In genomic region chr15:45183511-45183910, GRCh38 we compare ENCODE assay signal across 1 cellular context.
TF ChIP-seq lines count a peak whose summit lies in the region.

No MANE protein-coding gene starts in this region.

TF ChIP-seq in HepG2, 621 proteins besides CTCF, POLR2A, EP300 and RAD21:
- no peak for TF ChIP-seq ZNF547 (CRISPR knock-in tag; IDR thresholded peaks at IDR 0.05)
- no peak for TF ChIP-seq MTF1 (CRISPR knock-in tag; IDR thresholded peaks at IDR 0.05)
- no peak for TF ChIP-seq SALL1 (CRISPR knock-in tag; IDR thresholded peaks at IDR 0.05)
- TF ChIP-seq ZNF782 (CRISPR knock-in tag; IDR thresholded peaks at IDR 0.05; ENCODE audit: borderline replicate concordance): no peak
- TF ChIP-seq MZF1 (CRISPR knock-in tag; IDR thresholded peaks at IDR 0.05; ENCODE audit: borderline replicate concordance): no peak
- TF ChIP-seq CENPT (CRISPR knock-in tag; IDR thresholded peaks at IDR 0.05; ENCODE audit: low read depth): no peak
- no peak for TF ChIP-seq AGO1 (IDR thresholded peaks at IDR 0.05; ENCODE audit: low read depth, low read length, poor library complexity, severe bottlenecking)
- TF ChIP-seq RBM22 (optimal IDR thresholded peaks at IDR 0.05; ENCODE audit: low read length): no peak
- TF ChIP-seq RARA (CRISPR knock-in tag; IDR thresholded peaks at IDR 0.05): no peak
- TF ChIP-seq HMGXB4 (CRISPR knock-in tag; IDR thresholded peaks at IDR 0.05; ENCODE audit: borderline replicate concordance in 1 of 2, low read depth in 1 of 2): no peak
- no peak for TF ChIP-seq TEAD3 (CRISPR knock-in tag; optimal IDR thresholded peaks at IDR 0.05; ENCODE audit: borderline replicate concordance)
- no peak for TF ChIP-seq DNMT3B (CRISPR knock-in tag; conservative IDR thresholded peaks at IDR 0.05)
- TF ChIP-seq ZNF235 (CRISPR knock-in tag; IDR thresholded peaks at IDR 0.05; ENCODE audit: borderline replicate concordance): no peak
